In the genomic region with DNA sequence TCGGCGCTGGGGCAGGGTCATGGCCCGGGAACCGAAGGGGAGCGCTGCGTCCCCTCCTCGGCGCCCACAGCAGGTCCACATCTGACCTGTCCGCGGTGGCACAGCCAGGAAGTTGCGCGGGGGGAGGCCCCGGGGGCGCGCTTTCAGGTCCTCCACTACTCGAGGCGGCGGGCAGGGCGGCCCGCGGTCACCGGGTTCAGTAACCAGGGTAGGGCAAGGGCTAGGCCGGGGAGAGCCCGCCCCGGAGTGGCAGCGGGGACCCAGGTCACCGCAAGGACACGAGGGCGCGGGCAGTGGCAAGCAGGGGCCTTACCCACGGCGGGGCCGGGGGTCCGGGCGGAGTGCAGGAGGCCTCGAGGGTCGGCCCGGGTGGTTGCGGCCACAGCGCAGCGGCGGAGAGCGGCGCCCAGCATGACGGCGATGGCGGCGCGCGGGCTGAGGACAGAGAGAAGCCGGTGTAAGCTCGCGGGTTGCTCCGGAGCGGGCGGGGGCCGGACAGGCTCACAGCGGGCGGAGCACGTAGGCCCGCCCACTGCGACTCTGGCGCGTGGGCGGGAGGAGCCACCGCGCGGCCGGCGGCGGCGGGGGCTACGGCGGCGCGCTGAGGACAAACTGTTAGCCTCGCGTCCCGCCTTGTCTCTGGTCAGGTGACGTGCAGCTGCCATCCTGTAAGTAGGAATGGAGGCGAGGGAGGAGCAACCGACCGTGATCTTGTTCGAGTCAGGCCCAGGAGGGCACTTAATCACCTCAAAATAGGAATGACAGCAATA, we compare ENCODE assay signal across 8 cellular contexts. TPM values are rescaled to one million over a fixed set of nuclear protein-coding genes. Genes with fewer than 3 reads are reported as not detected.
DNase-seq lines count a peak whose midpoint lies in the region; ATAC-seq and TF ChIP-seq lines count a peak whose summit lies in the region.

A gene (minus strand): TSS at position 472 of the 770 bp plus-strand sequence. CDS start 59 bp downstream, at position 413.

- TF ChIP-seq POLR2A in esophagus squamous epithelium (IDR thresholded peaks at IDR 0.05) = peak in 2 of 4 donors; percentile 78 to 85

- 1 to 4% methylated on average over 42 to 49 of the region's 84 CpGs for WGBS in GM23248 (ENCODE audit: low coverage in 1 of 2, low lambda C conversion rate in 2 of 2, missing lambda C conversion rate in 2 of 2), 2 experiments
- 0 to 1% methylated on average over 8 to 35 of the region's 84 CpGs for WGBS in esophagus squamous epithelium, 2 donors

- no peaks in the 10 kb centered on the region for H3K36me3 Mint-ChIP-seq in naive B cell
- H3K36me3 Mint-ChIP-seq in stimulated activated effector memory CD8-positive, alpha-beta T cell treated with anti-CD3 and anti-CD28 coated beads, Interleukin-12 subunit alpha, Interleukin-12 subunit beta, amount 100 ng/mL, for 72 hours = peaks cover 32% of the 10 kb centered on the region

- H3K4me1 ChIP-seq in DOHH2 (ENCODE audit: control insufficient read depth, low read length) = peaks cover 32% of the 10 kb centered on the region
- peaks cover 7% of the 10 kb centered on the region for H3K4me1 ChIP-seq in GM23248 (ENCODE audit: insufficient read depth)
- peaks cover 30% of the 10 kb centered on the region for H3K4me1 ChIP-seq in Karpas-422 (ENCODE audit: low read length)
- H3K4me1 ChIP-seq in esophagus squamous epithelium = peaks cover 3 to 39% (median 21%) of the 10 kb centered on the region in 3 donors

- H3F3A ChIP-seq in DOHH2 (ENCODE audit: control insufficient read depth, insufficient read depth) (0 out of 2 replicates have a peak, but pooled peaks cover 3% of the 10 kb centered on the region), GM23248 (ENCODE audit: insufficient read depth) (peaks cover 10% of the 10 kb centered on the region)

- H3K9me3 ChIP-seq in DOHH2 (ENCODE audit: control insufficient read depth, insufficient read depth, low read length) (no peaks in the 10 kb centered on the region), GM23248 (ENCODE audit: low read depth) (no peaks in the 10 kb centered on the region), Karpas-422 (ENCODE audit: low read length) (no peaks in the 10 kb centered on the region), esophagus squamous epithelium (no peaks in the 10 kb centered on the region)

- H3K27ac Mint-ChIP-seq in naive B cell = peak within 1 kb of the TSS; percentile 75 to 97 (median 94)
- peak within 1 kb of the TSS; percentile 91 for H3K27ac Mint-ChIP-seq in stimulated activated effector memory CD8-positive, alpha-beta T cell treated with anti-CD3 and anti-CD28 coated beads, Interleukin-12 subunit alpha, Interleukin-12 subunit beta, amount 100 ng/mL, for 72 hours

- peak within 1 kb of the TSS; percentile 89 for H3K4me2 ChIP-seq in DOHH2 (ENCODE audit: low read length)
- H3K4me2 ChIP-seq in GM23248 (ENCODE audit: unreplicated experiment) = peak within 1 kb of the TSS; percentile 96
- peak within 1 kb of the TSS; percentile 85 for H3K4me2 ChIP-seq in Karpas-422 (ENCODE audit: low read depth, low read length, poor library complexity, severe bottlenecking)

- H3K9ac ChIP-seq in GM23248 = peak within 1 kb of the TSS; percentile 92
- peak within 1 kb of the TSS; percentile 99 for H3K9ac ChIP-seq in Karpas-422 (ENCODE audit: low read length)

- H3K4me1 Mint-ChIP-seq in naive B cell = peaks cover 10 to 41% (median 17%) of the 10 kb centered on the region in 3 donors
- peaks cover 13% of the 10 kb centered on the region for H3K4me1 Mint-ChIP-seq in stimulated activated effector memory CD8-positive, alpha-beta T cell treated with anti-CD3 and anti-CD28 coated beads, Interleukin-12 subunit alpha, Interleukin-12 subunit beta, amount 100 ng/mL, for 72 hours

- H4K20me1 ChIP-seq in DOHH2 (ENCODE audit: control insufficient read depth, insufficient read depth, low read depth, low read length) (peaks cover 15% of the 10 kb centered on the region; the same call in 1 of the 2 replicates), GM23248 (ENCODE audit: insufficient read depth) (no peaks in the 10 kb centered on the region), Karpas-422 (ENCODE audit: insufficient read depth, low read depth, low read length) (peaks cover 7% of the 10 kb centered on the region; the same call in 1 of the 2 replicates)

- H2AFZ ChIP-seq in GM23248 = peak within 1 kb of the TSS; percentile 99
- peak within 1 kb of the TSS; percentile 47 for H2AFZ ChIP-seq in Karpas-422 (ENCODE audit: low read length)

- H3K27me3 Mint-ChIP-seq in naive B cell = peaks cover 0 to under 1% (median 0%) of the 10 kb centered on the region in 3 donors

- H3K79me2 ChIP-seq in DOHH2 (ENCODE audit: control insufficient read depth, low read length) (peaks cover 51% of the 10 kb centered on the region), GM23248 (ENCODE audit: insufficient read depth) (peaks cover 50% of the 10 kb centered on the region), Karpas-422 (ENCODE audit: low read length) (peaks cover 50% of the 10 kb centered on the region)

- ATAC-seq in naive B cell (ENCODE audit: low read depth in 2 of 2) = peak; percentile 94 to 95
- peak; percentile 95 for ATAC-seq in stimulated activated effector memory CD8-positive, alpha-beta T cell treated with anti-CD3 and anti-CD28 coated beads, Interleukin-12 subunit alpha, Interleukin-12 subunit beta, amount 100 ng/mL, for 72 hours

- DNase-seq in GM23248 = peak; percentile 99
- DNase-seq in Karpas-422 = peak; percentile 97
- DNase-seq in RKO (ENCODE audit: low spot score) = peak; percentile 95
- peak; percentile 88 for DNase-seq in activated T-helper 1 cell treated with Interleukin-2 at 50 U/mL for 16 hours (ENCODE audit: low read depth)
- DNase-seq in esophagus squamous epithelium (lab: John Stamatoyannopoulos, UW) = peak; percentile 82
- peak; percentile 93 for DNase-seq in naive B cell
- peak; percentile 82 to 93 for DNase-seq in stimulated activated effector memory CD8-positive, alpha-beta T cell treated with anti-CD3 and anti-CD28 coated beads, Interleukin-12 subunit alpha, Interleukin-12 subunit beta, amount 100 ng/mL, for 72 hours (ENCODE audit: low spot score in 2 of 2)

- no peaks in the 10 kb centered on the region for H3K9me3 Mint-ChIP-seq in naive B cell
- H3K9me3 Mint-ChIP-seq in stimulated activated effector memory CD8-positive, alpha-beta T cell treated with anti-CD3 and anti-CD28 coated beads, Interleukin-12 subunit alpha, Interleukin-12 subunit beta, amount 100 ng/mL, for 72 hours = no peaks in the 10 kb centered on the region

- no peaks in the 10 kb centered on the region for H3K9me2 ChIP-seq in DOHH2 (replicated peaks; ENCODE audit: control insufficient read depth, low read length)
- H3K9me2 ChIP-seq in GM23248 (ENCODE audit: insufficient read depth) = no peaks in the 10 kb centered on the region
- no peaks in the 10 kb centered on the region for H3K9me2 ChIP-seq in Karpas-422 (replicated peaks; ENCODE audit: insufficient read depth, low read length)

- H3K4me3 ChIP-seq in DOHH2 (ENCODE audit: low read length) (peak within 1 kb of the TSS; percentile 87), GM23248 (peak within 1 kb of the TSS; percentile 85), Karpas-422 (ENCODE audit: low read length) (peak within 1 kb of the TSS; percentile 76), esophagus squamous epithelium (peak within 1 kb of the TSS; percentile 76 to 99 (median 87))

- TF ChIP-seq CTCF in DOHH2 (IDR thresholded peaks at IDR 0.05; ENCODE audit: low read depth, low read length, poor library complexity, severe bottlenecking) (no peak), esophagus squamous epithelium (IDR thresholded peaks at IDR 0.05) (peak in 1 of 6 experiments; percentile 51)

- peak within 1 kb of the TSS; percentile 88 to 97 (median 94) for H3K4me3 Mint-ChIP-seq in naive B cell
- peak within 1 kb of the TSS; percentile 80 for H3K4me3 Mint-ChIP-seq in stimulated activated effector memory CD8-positive, alpha-beta T cell treated with anti-CD3 and anti-CD28 coated beads, Interleukin-12 subunit alpha, Interleukin-12 subunit beta, amount 100 ng/mL, for 72 hours

- H3K27ac ChIP-seq in DOHH2 (ENCODE audit: low read depth, low read length) (peak within 1 kb of the TSS; percentile 72), GM23248 (peak within 1 kb of the TSS; percentile 76), Karpas-422 (ENCODE audit: low read length) (peak within 1 kb of the TSS; percentile 81), esophagus squamous epithelium (peak within 1 kb of the TSS; percentile 96 to 98 (median 98))

- in situ Hi-C loops in GM23248 (cut with MboI) = no loop called here

- intact Hi-C loops in esophagus squamous epithelium (cut with DNase I) = no loop called here

- H3K27me3 ChIP-seq in DOHH2 (ENCODE audit: control insufficient read depth, low read length) (no peaks in the 10 kb centered on the region), GM23248 (replicated peaks; ENCODE audit: insufficient read depth) (no peaks in the 10 kb centered on the region), Karpas-422 (ENCODE audit: low read length) (no peaks in the 10 kb centered on the region), esophagus squamous epithelium (no peaks in the 10 kb centered on the region)

- H3K36me3 ChIP-seq in DOHH2 (ENCODE audit: control insufficient read depth, low read length) (peaks cover 31% of the 10 kb centered on the region), GM23248 (ENCODE audit: low read depth) (no peaks in the 10 kb centered on the region), Karpas-422 (ENCODE audit: insufficient read depth, low read length) (peaks cover 19% of the 10 kb centered on the region; the same call in 1 of the 2 replicates), esophagus squamous epithelium (no peaks in the 10 kb centered on the region)

RNA-seq across cellular contexts. Expression of the gene that starts here (rescaled TPM):
- 48.2 and 65.3 TPM in 2 replicates for total RNA-seq in GM23248 (2014; rRNA removed; shearing (Covaris generic))
- 315 and 321 TPM in 2 replicates for polyA plus RNA-seq in GM23248 (2016; fragmentation: Nextera tagmentation; extraction: Ambion mirVana)
- 135 and 229 TPM in 2 replicates for total RNA-seq in Karpas-422 (2014; rRNA removed; shearing (Covaris generic); ENCODE audit: low replicate concordance)
- total RNA-seq in esophagus squamous epithelium = 100 to 1,000 TPM; 110 to 197 (median 172) TPM
- polyA plus RNA-seq in naive B cell (ENCODE audit: low read depth in 6 of 6) = 100 to 1,000 TPM; 250 to 322 (median 270) TPM

Comparison
In these comparisons a context has a peak if more than half of its experiments do, and no peak if none do; other contexts are left out.
1. Peak in every context shown above with its lines: DNase-seq, ATAC-seq, H3K4me3 ChIP-seq and H3K27ac ChIP-seq.